ENCODE assay signal across 2 cellular contexts in genomic region chr4:107210450-107211239, GRCh38.
TF ChIP-seq lines count a peak whose summit lies in the region.

No MANE protein-coding gene starts in this region.

TF ChIP-seq in IMR-90, 13 proteins besides CTCF, POLR2A, EP300 and RAD21:
- TF ChIP-seq MAFK (IDR thresholded peaks at IDR 0.05; ENCODE audit: low read depth, low read length) (peak; percentile 93), MXI1 (IDR thresholded peaks at IDR 0.05; ENCODE audit: borderline replicate concordance, low read depth, low read length) (peak; percentile 32; the same call in 1 of the 2 replicates), NFE2L2 (IDR thresholded peaks at IDR 0.05; ENCODE audit: low read depth, low read length) (peak; percentile 96), FOS (IDR thresholded peaks at IDR 0.05; ENCODE audit: low read depth, low read length) (no peak)

TF ChIP-seq in K562, 482 proteins besides CTCF, POLR2A, EP300 and RAD21:
- TF ChIP-seq E2F8 (IDR thresholded peaks at IDR 0.05; ENCODE audit: low read depth, partially characterized antibody): no peak
- TF ChIP-seq CBX2 (IDR thresholded peaks at IDR 0.05; ENCODE audit: insufficient read depth, low read length, poor library complexity, severe bottlenecking): no peak
- no peak for TF ChIP-seq EZH2 (IDR thresholded peaks at IDR 0.05; ENCODE audit: borderline replicate concordance, low read depth, low read length)
- TF ChIP-seq NR4A1 (CRISPR knock-in tag; IDR thresholded peaks at IDR 0.05): no peak
- TF ChIP-seq NR4A1 (tag; IDR thresholded peaks at IDR 0.05): no peak
- TF ChIP-seq SRSF7 (optimal IDR thresholded peaks at IDR 0.05; ENCODE audit: low read depth, low read length): no peak
- TF ChIP-seq C11orf30 (IDR thresholded peaks at IDR 0.05; ENCODE audit: low read depth): peak; percentile 23; the same call in 1 of the 2 replicates
- no peak for TF ChIP-seq HDAC6 (IDR thresholded peaks at IDR 0.05; ENCODE audit: low read depth, low read length)
- no peak for TF ChIP-seq CSDE1 (IDR thresholded peaks at IDR 0.05)
- TF ChIP-seq BCOR (IDR thresholded peaks at IDR 0.05): no peak
- no peak for TF ChIP-seq ZNF12 (CRISPR knock-in tag; IDR thresholded peaks at IDR 0.05)
- no peak for TF ChIP-seq CTBP1 (IDR thresholded peaks at IDR 0.05; ENCODE audit: borderline replicate concordance)
- TF ChIP-seq THRAP3 (IDR thresholded peaks at IDR 0.05; ENCODE audit: borderline replicate concordance): no peak
- no peak for TF ChIP-seq IRF1 (CRISPR knock-in tag; IDR thresholded peaks at IDR 0.05; ENCODE audit: borderline replicate concordance)
- no peak for TF ChIP-seq ZNF695 (CRISPR knock-in tag; IDR thresholded peaks at IDR 0.05)
- no peak for TF ChIP-seq DMBX1 (CRISPR knock-in tag; IDR thresholded peaks at IDR 0.05; ENCODE audit: borderline replicate concordance)
- no peak for TF ChIP-seq GABPB2 (CRISPR knock-in tag; conservative IDR thresholded peaks at IDR 0.05)
- TF ChIP-seq MAFK (IDR thresholded peaks at IDR 0.05; ENCODE audit: low read length): peak; percentile 78
- peak; percentile 67 for TF ChIP-seq NFE2 (IDR thresholded peaks at IDR 0.05; ENCODE audit: low read depth)
- TF ChIP-seq SIN3A (IDR thresholded peaks at IDR 0.05; ENCODE audit: borderline replicate concordance in 2 of 2, control insufficient read depth in 1 of 2, low read depth in 2 of 2, low read length in 2 of 2): no peak
- TF ChIP-seq ZNF316 (IDR thresholded peaks at IDR 0.05): peak; percentile 44; the same call in 1 of the 2 replicates
- TF ChIP-seq BACH1 (tag; IDR thresholded peaks at IDR 0.05): peak; percentile 87
- TF ChIP-seq TFAP4 (CRISPR knock-in tag; IDR thresholded peaks at IDR 0.05; ENCODE audit: borderline replicate concordance): no peak
- no peak for TF ChIP-seq RUNX1 (IDR thresholded peaks at IDR 0.05; ENCODE audit: low read depth)
- no peak for TF ChIP-seq HMGN3 (IDR thresholded peaks at IDR 0.05; ENCODE audit: borderline replicate concordance, extremely low read depth, insufficient read length, low read depth, low read length)
- no peak for TF ChIP-seq TFE3 (CRISPR knock-in tag; IDR thresholded peaks at IDR 0.05)
- TF ChIP-seq TCFL5 (CRISPR knock-in tag; conservative IDR thresholded peaks at IDR 0.05): no peak
- TF ChIP-seq XRCC5 (IDR thresholded peaks at IDR 0.05; ENCODE audit: low read depth, low read length): no peak
- no peak for TF ChIP-seq SFPQ (IDR thresholded peaks at IDR 0.05; ENCODE audit: low read depth, low read length)
- TF ChIP-seq FUS (optimal IDR thresholded peaks at IDR 0.05; ENCODE audit: low read depth, low read length): no peak
- no peak for TF ChIP-seq ZNF696 (CRISPR knock-in tag; conservative IDR thresholded peaks at IDR 0.05)
- no peak for TF ChIP-seq ZNF740 (CRISPR knock-in tag; IDR thresholded peaks at IDR 0.05)
- TF ChIP-seq ZNF740 (tag; IDR thresholded peaks at IDR 0.05): no peak
- TF ChIP-seq ZNF23 (CRISPR knock-in tag; IDR thresholded peaks at IDR 0.05): no peak
- no peak for TF ChIP-seq ZNF655 (CRISPR knock-in tag; IDR thresholded peaks at IDR 0.05)
- no peak for TF ChIP-seq ZNF75A (CRISPR knock-in tag; IDR thresholded peaks at IDR 0.05)
- TF ChIP-seq XRCC3 (IDR thresholded peaks at IDR 0.05): no peak
- no peak for TF ChIP-seq TRIM24 (IDR thresholded peaks at IDR 0.05)
- TF ChIP-seq CHAMP1 (IDR thresholded peaks at IDR 0.05): no peak
- no peak for TF ChIP-seq TRIM25 (IDR thresholded peaks at IDR 0.05; ENCODE audit: borderline replicate concordance)
- TF ChIP-seq ATF1 (CRISPR knock-in tag; IDR thresholded peaks at IDR 0.05): no peak
- TF ChIP-seq ATF1 (tag; IDR thresholded peaks at IDR 0.05): no peak
- peak; percentile 82 for TF ChIP-seq MAFG (tag; conservative IDR thresholded peaks at IDR 0.05)
- no peak for TF ChIP-seq ATF3 (IDR thresholded peaks at IDR 0.05)
- no peak for TF ChIP-seq ATF3 (CRISPR knock-in tag; conservative IDR thresholded peaks at IDR 0.05)
- no peak for TF ChIP-seq POLR2H (tag; IDR thresholded peaks at IDR 0.05; ENCODE audit: low read depth)
- TF ChIP-seq MCM3 (IDR thresholded peaks at IDR 0.05): no peak
- TF ChIP-seq NFE2L1 (tag; IDR thresholded peaks at IDR 0.05; ENCODE audit: borderline replicate concordance, low read depth): peak; percentile 54; the same call in 1 of the 2 replicates
- peak; percentile 79 for TF ChIP-seq MAFF (IDR thresholded peaks at IDR 0.05; ENCODE audit: low read length)
TF ChIP-seq in K562: peak in this region for 8.
